Comparison of ENCODE assay signal across 1 cellular context in the genomic region with DNA sequence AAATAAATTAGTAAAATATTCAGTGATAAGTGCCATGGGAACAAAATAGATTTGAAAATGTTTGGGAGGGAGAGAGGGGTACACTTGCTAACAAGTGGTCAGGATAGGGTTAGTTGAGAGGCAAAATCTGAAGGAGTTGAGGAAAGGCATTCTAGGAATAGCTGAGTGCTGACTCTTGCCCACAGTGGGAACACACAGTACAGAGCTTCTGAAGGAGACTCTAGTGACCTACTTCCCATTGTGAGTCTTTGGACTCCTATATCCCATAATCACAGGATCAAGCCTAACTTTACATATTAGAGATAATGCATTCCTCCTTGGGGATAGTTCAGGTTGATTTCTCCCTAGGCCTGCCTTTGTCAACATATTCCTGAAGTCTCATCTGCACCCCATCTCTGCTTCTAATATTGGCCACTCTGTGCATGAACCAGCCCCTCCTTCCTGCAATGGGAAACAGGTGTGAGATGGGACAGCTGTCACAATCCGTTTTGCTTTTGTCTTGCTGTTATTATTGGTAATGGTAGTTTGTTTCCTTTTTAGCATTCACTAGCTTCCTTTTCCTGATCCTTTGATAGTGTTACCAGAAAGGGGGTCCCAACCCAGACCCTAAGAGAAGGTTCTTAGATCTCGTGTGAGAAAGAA.
TF ChIP-seq lines count a peak whose summit lies in the region.

No MANE protein-coding gene starts in this region.

TF ChIP-seq in IMR-90, 13 proteins besides CTCF, POLR2A, EP300 and RAD21 (continued from another document):
- no peak for TF ChIP-seq MXI1 (IDR thresholded peaks at IDR 0.05; ENCODE audit: borderline replicate concordance, low read depth, low read length)
- TF ChIP-seq RFX5 (IDR thresholded peaks at IDR 0.05; ENCODE audit: low read depth, low read length) = no peak
- TF ChIP-seq FOS (IDR thresholded peaks at IDR 0.05; ENCODE audit: low read depth, low read length) = no peak
